ENCODE assay signal across 1 cellular context in the genomic region with DNA sequence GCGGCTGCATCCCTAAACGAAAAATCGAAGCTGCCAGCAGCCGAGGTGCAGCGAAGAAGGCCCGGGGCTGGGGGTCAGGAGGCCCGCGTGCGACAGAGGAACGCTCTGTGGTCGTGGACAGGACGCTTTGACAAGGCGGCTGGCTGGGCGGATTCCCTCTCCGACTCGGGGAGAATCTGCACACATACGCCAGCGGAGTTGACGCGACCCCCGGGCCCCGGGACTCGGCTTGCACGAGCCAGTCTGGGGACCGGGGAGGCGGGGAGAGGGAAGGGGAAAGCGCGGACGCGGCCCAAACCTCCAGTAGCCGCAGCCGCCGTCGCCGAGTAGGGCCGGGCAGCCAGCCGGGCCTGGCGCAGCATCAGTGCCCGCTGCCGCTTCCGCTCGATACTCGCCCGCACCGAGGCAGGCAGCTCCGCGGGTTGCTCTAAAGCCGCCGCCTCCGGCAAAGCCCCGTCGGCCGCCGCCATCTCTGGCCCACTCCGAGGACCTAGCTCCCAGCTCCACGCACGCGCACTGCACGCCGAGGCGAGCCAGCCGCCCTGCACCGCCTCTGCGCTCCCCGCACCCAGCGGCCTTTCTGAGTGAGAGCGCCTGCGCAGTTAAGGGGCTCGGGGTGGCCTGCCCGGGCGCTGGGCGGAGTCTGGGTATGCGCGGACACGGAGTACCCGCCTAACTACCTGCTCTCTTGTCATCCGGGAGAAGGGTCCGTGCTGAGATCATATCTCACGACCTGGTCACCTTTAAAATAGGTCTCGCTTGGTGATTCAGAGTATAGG.
TF ChIP-seq lines count a peak whose summit lies in the region.

A gene (minus strand): TSS at position 518 of the 779 bp plus-strand sequence. CDS start 48 bp downstream, at position 470.

TF ChIP-seq in HepG2, 621 proteins besides CTCF, POLR2A, EP300 and RAD21 (continued from another document and continues in another):
- TF ChIP-seq, protein P1, sequence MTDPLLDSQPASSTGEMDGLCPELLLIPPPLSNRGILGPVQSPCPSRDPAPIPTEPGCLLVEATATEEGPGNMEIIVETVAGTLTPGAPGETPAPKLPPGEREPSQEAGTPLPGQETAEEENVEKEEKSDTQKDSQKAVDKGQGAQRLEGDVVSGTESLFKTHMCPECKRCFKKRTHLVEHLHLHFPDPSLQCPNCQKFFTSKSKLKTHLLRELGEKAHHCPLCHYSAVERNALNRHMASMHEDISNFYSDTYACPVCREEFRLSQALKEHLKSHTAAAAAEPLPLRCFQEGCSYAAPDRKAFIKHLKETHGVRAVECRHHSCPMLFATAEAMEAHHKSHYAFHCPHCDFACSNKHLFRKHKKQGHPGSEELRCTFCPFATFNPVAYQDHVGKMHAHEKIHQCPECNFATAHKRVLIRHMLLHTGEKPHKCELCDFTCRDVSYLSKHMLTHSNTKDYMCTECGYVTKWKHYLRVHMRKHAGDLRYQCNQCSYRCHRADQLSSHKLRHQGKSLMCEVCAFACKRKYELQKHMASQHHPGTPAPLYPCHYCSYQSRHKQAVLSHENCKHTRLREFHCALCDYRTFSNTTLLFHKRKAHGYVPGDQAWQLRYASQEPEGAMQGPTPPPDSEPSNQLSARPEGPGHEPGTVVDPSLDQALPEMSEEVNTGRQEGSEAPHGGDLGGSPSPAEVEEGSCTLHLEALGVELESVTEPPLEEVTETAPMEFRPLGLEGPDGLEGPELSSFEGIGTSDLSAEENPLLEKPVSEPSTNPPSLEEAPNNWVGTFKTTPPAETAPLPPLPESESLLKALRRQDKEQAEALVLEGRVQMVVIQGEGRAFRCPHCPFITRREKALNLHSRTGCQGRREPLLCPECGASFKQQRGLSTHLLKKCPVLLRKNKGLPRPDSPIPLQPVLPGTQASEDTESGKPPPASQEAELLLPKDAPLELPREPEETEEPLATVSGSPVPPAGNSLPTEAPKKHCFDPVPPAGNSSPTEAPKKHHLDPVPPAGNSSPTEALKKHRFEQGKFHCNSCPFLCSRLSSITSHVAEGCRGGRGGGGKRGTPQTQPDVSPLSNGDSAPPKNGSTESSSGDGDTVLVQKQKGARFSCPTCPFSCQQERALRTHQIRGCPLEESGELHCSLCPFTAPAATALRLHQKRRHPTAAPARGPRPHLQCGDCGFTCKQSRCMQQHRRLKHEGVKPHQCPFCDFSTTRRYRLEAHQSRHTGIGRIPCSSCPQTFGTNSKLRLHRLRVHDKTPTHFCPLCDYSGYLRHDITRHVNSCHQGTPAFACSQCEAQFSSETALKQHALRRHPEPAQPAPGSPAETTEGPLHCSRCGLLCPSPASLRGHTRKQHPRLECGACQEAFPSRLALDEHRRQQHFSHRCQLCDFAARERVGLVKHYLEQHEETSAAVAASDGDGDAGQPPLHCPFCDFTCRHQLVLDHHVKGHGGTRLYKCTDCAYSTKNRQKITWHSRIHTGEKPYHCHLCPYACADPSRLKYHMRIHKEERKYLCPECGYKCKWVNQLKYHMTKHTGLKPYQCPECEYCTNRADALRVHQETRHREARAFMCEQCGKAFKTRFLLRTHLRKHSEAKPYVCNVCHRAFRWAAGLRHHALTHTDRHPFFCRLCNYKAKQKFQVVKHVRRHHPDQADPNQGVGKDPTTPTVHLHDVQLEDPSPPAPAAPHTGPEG (CRISPR knock-in tag; IDR thresholded peaks at IDR 0.05), result no peak
- TF ChIP-seq RAD51 (IDR thresholded peaks at IDR 0.05; ENCODE audit: borderline replicate concordance), result no peak
- 0 out of 2 replicates have a peak, but pooled peaks have one; percentile 37 for TF ChIP-seq BCL6 (CRISPR knock-in tag; IDR thresholded peaks at IDR 0.05)
- TF ChIP-seq, protein P2, sequence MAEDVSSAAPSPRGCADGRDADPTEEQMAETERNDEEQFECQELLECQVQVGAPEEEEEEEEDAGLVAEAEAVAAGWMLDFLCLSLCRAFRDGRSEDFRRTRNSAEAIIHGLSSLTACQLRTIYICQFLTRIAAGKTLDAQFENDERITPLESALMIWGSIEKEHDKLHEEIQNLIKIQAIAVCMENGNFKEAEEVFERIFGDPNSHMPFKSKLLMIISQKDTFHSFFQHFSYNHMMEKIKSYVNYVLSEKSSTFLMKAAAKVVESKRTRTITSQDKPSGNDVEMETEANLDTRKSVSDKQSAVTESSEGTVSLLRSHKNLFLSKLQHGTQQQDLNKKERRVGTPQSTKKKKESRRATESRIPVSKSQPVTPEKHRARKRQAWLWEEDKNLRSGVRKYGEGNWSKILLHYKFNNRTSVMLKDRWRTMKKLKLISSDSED (CRISPR knock-in tag; IDR thresholded peaks at IDR 0.05), result no peak
- TF ChIP-seq, protein P3, sequence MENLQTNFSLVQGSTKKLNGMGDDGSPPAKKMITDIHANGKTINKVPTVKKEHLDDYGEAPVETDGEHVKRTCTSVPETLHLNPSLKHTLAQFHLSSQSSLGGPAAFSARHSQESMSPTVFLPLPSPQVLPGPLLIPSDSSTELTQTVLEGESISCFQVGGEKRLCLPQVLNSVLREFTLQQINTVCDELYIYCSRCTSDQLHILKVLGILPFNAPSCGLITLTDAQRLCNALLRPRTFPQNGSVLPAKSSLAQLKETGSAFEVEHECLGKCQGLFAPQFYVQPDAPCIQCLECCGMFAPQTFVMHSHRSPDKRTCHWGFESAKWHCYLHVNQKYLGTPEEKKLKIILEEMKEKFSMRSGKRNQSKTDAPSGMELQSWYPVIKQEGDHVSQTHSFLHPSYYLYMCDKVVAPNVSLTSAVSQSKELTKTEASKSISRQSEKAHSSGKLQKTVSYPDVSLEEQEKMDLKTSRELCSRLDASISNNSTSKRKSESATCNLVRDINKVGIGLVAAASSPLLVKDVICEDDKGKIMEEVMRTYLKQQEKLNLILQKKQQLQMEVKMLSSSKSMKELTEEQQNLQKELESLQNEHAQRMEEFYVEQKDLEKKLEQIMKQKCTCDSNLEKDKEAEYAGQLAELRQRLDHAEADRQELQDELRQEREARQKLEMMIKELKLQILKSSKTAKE (CRISPR knock-in tag; IDR thresholded peaks at IDR 0.05; ENCODE audit: borderline replicate concordance), result peak; percentile 55; the same call in 1 of the 2 replicates
- TF ChIP-seq, protein P4, sequence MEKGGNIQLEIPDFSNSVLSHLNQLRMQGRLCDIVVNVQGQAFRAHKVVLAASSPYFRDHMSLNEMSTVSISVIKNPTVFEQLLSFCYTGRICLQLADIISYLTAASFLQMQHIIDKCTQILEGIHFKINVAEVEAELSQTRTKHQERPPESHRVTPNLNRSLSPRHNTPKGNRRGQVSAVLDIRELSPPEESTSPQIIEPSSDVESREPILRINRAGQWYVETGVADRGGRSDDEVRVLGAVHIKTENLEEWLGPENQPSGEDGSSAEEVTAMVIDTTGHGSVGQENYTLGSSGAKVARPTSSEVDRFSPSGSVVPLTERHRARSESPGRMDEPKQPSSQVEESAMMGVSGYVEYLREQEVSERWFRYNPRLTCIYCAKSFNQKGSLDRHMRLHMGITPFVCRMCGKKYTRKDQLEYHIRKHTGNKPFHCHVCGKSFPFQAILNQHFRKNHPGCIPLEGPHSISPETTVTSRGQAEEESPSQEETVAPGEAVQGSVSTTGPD (CRISPR knock-in tag; IDR thresholded peaks at IDR 0.05), result no peak
- TF ChIP-seq MAFF (IDR thresholded peaks at IDR 0.05; ENCODE audit: low read depth, low read length), result no peak
- no peak for TF ChIP-seq CCAR2 (optimal IDR thresholded peaks at IDR 0.05; ENCODE audit: low read depth, low read length)
- TF ChIP-seq, protein P5, sequence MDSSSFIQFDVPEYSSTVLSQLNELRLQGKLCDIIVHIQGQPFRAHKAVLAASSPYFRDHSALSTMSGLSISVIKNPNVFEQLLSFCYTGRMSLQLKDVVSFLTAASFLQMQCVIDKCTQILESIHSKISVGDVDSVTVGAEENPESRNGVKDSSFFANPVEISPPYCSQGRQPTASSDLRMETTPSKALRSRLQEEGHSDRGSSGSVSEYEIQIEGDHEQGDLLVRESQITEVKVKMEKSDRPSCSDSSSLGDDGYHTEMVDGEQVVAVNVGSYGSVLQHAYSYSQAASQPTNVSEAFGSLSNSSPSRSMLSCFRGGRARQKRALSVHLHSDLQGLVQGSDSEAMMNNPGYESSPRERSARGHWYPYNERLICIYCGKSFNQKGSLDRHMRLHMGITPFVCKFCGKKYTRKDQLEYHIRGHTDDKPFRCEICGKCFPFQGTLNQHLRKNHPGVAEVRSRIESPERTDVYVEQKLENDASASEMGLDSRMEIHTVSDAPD (CRISPR knock-in tag; IDR thresholded peaks at IDR 0.05), result peak; percentile 58; the same call in 1 of the 2 replicates
- TF ChIP-seq, protein P6, sequence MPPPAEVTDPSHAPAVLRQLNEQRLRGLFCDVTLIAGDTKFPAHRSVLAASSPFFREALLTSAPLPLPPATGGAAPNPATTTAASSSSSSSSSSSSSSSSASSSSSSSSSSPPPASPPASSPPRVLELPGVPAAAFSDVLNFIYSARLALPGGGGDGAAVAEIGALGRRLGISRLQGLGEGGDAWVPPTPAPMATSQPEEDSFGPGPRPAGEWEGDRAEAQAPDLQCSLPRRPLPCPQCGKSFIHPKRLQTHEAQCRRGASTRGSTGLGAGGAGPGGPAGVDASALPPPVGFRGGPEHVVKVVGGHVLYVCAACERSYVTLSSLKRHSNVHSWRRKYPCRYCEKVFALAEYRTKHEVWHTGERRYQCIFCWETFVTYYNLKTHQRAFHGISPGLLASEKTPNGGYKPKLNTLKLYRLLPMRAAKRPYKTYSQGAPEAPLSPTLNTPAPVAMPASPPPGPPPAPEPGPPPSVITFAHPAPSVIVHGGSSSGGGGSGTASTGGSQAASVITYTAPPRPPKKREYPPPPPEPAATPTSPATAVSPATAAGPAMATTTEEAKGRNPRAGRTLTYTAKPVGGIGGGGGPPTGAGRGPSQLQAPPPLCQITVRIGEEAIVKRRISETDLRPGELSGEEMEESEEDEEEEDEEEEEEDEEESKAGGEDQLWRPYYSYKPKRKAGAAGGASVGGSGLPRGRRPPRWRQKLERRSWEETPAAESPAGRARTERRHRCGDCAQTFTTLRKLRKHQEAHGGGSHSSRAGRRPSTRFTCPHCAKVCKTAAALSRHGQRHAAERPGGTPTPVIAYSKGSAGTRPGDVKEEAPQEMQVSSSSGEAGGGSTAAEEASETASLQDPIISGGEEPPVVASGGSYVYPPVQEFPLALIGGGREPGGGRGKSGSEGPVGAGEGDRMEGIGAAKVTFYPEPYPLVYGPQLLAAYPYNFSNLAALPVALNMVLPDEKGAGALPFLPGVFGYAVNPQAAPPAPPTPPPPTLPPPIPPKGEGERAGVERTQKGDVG (CRISPR knock-in tag; IDR thresholded peaks at IDR 0.05; ENCODE audit: borderline replicate concordance), result no peak
- TF ChIP-seq, protein P7, sequence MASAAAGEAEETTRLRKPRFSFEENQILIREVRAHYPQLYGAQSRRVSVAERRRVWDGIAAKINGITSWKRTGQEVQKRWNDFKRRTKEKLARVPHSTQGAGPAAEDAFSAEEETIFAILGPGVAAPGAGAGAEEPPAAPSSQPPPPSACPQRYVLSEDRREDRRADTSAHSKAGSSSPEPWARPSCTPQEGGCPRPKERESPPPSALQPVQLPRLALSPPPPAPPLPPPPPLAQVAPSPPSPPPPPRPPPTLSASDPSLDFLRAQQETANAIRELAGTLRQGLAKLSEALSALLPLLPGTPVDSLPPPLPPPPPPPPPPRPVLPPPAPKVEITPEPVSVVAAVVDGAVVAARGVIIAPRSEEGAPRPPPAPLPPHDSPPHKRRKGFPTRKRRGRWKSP (CRISPR knock-in tag; IDR thresholded peaks at IDR 0.05), result peak; percentile 90
- no peak for TF ChIP-seq FOXM1 (CRISPR knock-in tag; IDR thresholded peaks at IDR 0.05)
- no peak; the same call in 1 of the 2 replicates for TF ChIP-seq TARDBP (CRISPR knock-in tag; IDR thresholded peaks at IDR 0.05)
- no peak; the same call in 1 of the 2 replicates for TF ChIP-seq MIER2 (CRISPR knock-in tag; IDR thresholded peaks at IDR 0.05)
- no peak for TF ChIP-seq SKI (IDR thresholded peaks at IDR 0.05; ENCODE audit: partially characterized antibody)
- TF ChIP-seq ZNF460 (CRISPR knock-in tag; IDR thresholded peaks at IDR 0.05; ENCODE audit: borderline replicate concordance), result no peak
- TF ChIP-seq, protein P8, sequence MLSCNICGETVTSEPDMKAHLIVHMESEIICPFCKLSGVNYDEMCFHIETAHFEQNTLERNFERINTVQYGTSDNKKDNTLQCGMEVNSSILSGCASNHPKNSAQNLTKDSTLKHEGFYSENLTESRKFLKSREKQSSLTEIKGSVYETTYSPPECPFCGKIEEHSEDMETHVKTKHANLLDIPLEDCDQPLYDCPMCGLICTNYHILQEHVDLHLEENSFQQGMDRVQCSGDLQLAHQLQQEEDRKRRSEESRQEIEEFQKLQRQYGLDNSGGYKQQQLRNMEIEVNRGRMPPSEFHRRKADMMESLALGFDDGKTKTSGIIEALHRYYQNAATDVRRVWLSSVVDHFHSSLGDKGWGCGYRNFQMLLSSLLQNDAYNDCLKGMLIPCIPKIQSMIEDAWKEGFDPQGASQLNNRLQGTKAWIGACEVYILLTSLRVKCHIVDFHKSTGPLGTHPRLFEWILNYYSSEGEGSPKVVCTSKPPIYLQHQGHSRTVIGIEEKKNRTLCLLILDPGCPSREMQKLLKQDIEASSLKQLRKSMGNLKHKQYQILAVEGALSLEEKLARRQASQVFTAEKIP (CRISPR knock-in tag; IDR thresholded peaks at IDR 0.05; ENCODE audit: borderline replicate concordance), result no peak
- no peak for TF ChIP-seq FOXP1 (IDR thresholded peaks at IDR 0.05)
- TF ChIP-seq FOXP1 (CRISPR knock-in tag; IDR thresholded peaks at IDR 0.05), result no peak
- TF ChIP-seq, protein P9, sequence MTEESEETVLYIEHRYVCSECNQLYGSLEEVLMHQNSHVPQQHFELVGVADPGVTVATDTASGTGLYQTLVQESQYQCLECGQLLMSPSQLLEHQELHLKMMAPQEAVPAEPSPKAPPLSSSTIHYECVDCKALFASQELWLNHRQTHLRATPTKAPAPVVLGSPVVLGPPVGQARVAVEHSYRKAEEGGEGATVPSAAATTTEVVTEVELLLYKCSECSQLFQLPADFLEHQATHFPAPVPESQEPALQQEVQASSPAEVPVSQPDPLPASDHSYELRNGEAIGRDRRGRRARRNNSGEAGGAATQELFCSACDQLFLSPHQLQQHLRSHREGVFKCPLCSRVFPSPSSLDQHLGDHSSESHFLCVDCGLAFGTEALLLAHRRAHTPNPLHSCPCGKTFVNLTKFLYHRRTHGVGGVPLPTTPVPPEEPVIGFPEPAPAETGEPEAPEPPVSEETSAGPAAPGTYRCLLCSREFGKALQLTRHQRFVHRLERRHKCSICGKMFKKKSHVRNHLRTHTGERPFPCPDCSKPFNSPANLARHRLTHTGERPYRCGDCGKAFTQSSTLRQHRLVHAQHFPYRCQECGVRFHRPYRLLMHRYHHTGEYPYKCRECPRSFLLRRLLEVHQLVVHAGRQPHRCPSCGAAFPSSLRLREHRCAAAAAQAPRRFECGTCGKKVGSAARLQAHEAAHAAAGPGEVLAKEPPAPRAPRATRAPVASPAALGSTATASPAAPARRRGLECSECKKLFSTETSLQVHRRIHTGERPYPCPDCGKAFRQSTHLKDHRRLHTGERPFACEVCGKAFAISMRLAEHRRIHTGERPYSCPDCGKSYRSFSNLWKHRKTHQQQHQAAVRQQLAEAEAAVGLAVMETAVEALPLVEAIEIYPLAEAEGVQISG (CRISPR knock-in tag; IDR thresholded peaks at IDR 0.05), result peak; percentile 77
- TF ChIP-seq MXI1 (IDR thresholded peaks at IDR 0.05; ENCODE audit: borderline replicate concordance, low read depth, low read length), result no peak; the same call in 2 of the 3 replicates
- TF ChIP-seq ZBTB42 (CRISPR knock-in tag; IDR thresholded peaks at IDR 0.05), result 0 out of 2 replicates have a peak, but pooled peaks have one; percentile 38
- 0 out of 2 replicates have a peak, but pooled peaks have one; percentile 45 for TF ChIP-seq KAT8 (CRISPR knock-in tag; IDR thresholded peaks at IDR 0.05)
- no peak for TF ChIP-seq HHEX (CRISPR knock-in tag; IDR thresholded peaks at IDR 0.05)
- no peak; the same call in 1 of the 2 replicates for TF ChIP-seq ZNF792 (CRISPR knock-in tag; IDR thresholded peaks at IDR 0.05)
- no peak for TF ChIP-seq STAT5B (CRISPR knock-in tag; IDR thresholded peaks at IDR 0.05)
- peak; percentile 42 for TF ChIP-seq GATAD1 (CRISPR knock-in tag; IDR thresholded peaks at IDR 0.05)
